ENCODE assay signal across 9 cellular contexts in genomic region chr11:62380821-62381243, GRCh38. TPM values are rescaled to one million over a fixed set of nuclear protein-coding genes. Genes with fewer than 3 reads are reported as not detected.
DNase-seq lines count a peak whose midpoint lies in the region; FAIRE-seq and TF ChIP-seq lines count a peak whose summit lies in the region.
"Not testable (repeated sequence)": the region's sequence is repeated elsewhere in the genome, so short reads cannot be mapped to it uniquely, and the experiment has no call there.
"Had no signal": no experiment of that assay in that cellular context is flagged by ENCODE, and none has a peak within 500 bp of the region (broad histone marks: within the 10 kb centered on the region; RNA-seq: fewer than 3 reads in every experiment).

No MANE protein-coding gene starts in this region.

- not testable (repeated sequence) for H3K9me1 ChIP-seq in endothelial cell of umbilical vein (replicated peaks; ENCODE audit: control insufficient read depth, extremely low read depth, insufficient read depth, low read length)

- not testable (repeated sequence) for H2AFZ ChIP-seq in endothelial cell of umbilical vein (ENCODE audit: low read depth, low read length)

- not testable (repeated sequence) for H3K4me3 Mint-ChIP-seq in CD14-positive monocyte; activated T-helper 1 cell treated with anti-CD3 and anti-CD28 coated beads, Interleukin-12 subunit alpha, Interleukin-12 subunit beta, Interleukin-2, Interleukin-4 antibody, amounts not matched to agents 30 ng/mL and 10 ng/mL and 1 ng/mL, durations not matched to agents 14 hours and 24 hours and 36 hours

- not testable (repeated sequence) for H3K4me3 ChIP-seq in H7 (ENCODE audit: insufficient read depth, low read depth, low read length); SJCRH30; endothelial cell of umbilical vein (replicated peaks in 1 of 3; ENCODE audit: insufficient read depth in 1 of 3, low read depth in 1 of 3, low read length in 3 of 3); liver (ENCODE audit: low read depth in 1 of 3, low read length in 3 of 3)

- WGBS in liver: 5% methylated on average over 12 of the region's 12 CpGs

- H3K9ac ChIP-seq in endothelial cell of umbilical vein (replicated peaks; ENCODE audit: extremely low read depth, insufficient read depth, low read length); liver (ENCODE audit: low read depth in 1 of 2, low read length in 2 of 2): not testable (repeated sequence)

- H3K9me3 ChIP-seq in SJCRH30 (replicated peaks); endothelial cell of umbilical vein (replicated peaks; ENCODE audit: control insufficient read depth, insufficient read depth, low read length); liver (ENCODE audit: control insufficient read depth in 4 of 4, low read length in 3 of 4): not testable (repeated sequence)

- CTCF ChIA-PET in endothelial cell of umbilical vein (lab: Charles Lee): interaction anchor here (1.2 to 1.7 kb wide), 3 partner anchors 12 to 314 kb away, joined by 4 to 5 read pairs (median 4); no protein-coding TSS in a partner anchor

- peak; percentile 87 to 92 for TF ChIP-seq RAD21 in liver (IDR thresholded peaks at IDR 0.05)

- peaks cover 5 to 19% of the 10 kb centered on the region in 2 donors for H3K36me3 Mint-ChIP-seq in CD14-positive monocyte
- H3K36me3 Mint-ChIP-seq in activated T-helper 1 cell treated with anti-CD3 and anti-CD28 coated beads, Interleukin-12 subunit alpha, Interleukin-12 subunit beta, Interleukin-2, Interleukin-4 antibody, amounts not matched to agents 30 ng/mL and 10 ng/mL and 1 ng/mL, durations not matched to agents 14 hours and 24 hours and 36 hours (ENCODE audit: low read depth): not testable (repeated sequence)

- dilution Hi-C loops in endothelial cell of umbilical vein (cut with MboI; ENCODE audit: extremely low pct_ligation_motif_present, low sequenced_read_pairs): not testable (repeated sequence)

- not testable (repeated sequence) for TF ChIP-seq POLR2A in endothelial cell of umbilical vein (IDR thresholded peaks at IDR 0.05; ENCODE audit: low read depth, low read length)

- not testable (repeated sequence) for H3K79me2 ChIP-seq in endothelial cell of umbilical vein (ENCODE audit: control insufficient read depth, insufficient read depth, low read length)

- H4K20me1 ChIP-seq in endothelial cell of umbilical vein (replicated peaks; ENCODE audit: control insufficient read depth, extremely low read depth, insufficient read depth, low read length): not testable (repeated sequence)

- H3K9me3 Mint-ChIP-seq in CD14-positive monocyte; activated T-helper 1 cell treated with anti-CD3 and anti-CD28 coated beads, Interleukin-12 subunit alpha, Interleukin-12 subunit beta, Interleukin-2, Interleukin-4 antibody, amounts not matched to agents 30 ng/mL and 10 ng/mL and 1 ng/mL, durations not matched to agents 14 hours and 24 hours and 36 hours: not testable (repeated sequence)

- H3K27ac ChIP-seq in SJCRH30; endothelial cell of umbilical vein (ENCODE audit: insufficient read depth, low read depth, low read length); liver (ENCODE audit: low read depth in 1 of 2, low read length in 2 of 2): not testable (repeated sequence)

- POLR2A ChIA-PET in endothelial cell of umbilical vein (lab: Charles Lee): not testable (repeated sequence)

- not testable (repeated sequence) for H3K4me1 Mint-ChIP-seq in CD14-positive monocyte
- H3K4me1 Mint-ChIP-seq in activated T-helper 1 cell treated with anti-CD3 and anti-CD28 coated beads, Interleukin-12 subunit alpha, Interleukin-12 subunit beta, Interleukin-2, Interleukin-4 antibody, amounts not matched to agents 30 ng/mL and 10 ng/mL and 1 ng/mL, durations not matched to agents 14 hours and 24 hours and 36 hours (ENCODE audit: low read depth): peaks cover 19% of the 10 kb centered on the region

- H3K27me3 Mint-ChIP-seq in CD14-positive monocyte (ENCODE audit: low read depth in 3 of 3): not testable (repeated sequence)
- H3K27me3 Mint-ChIP-seq in activated T-helper 1 cell treated with anti-CD3 and anti-CD28 coated beads, Interleukin-12 subunit alpha, Interleukin-12 subunit beta, Interleukin-2, Interleukin-4 antibody, amounts not matched to agents 30 ng/mL and 10 ng/mL and 1 ng/mL, durations not matched to agents 14 hours and 24 hours and 36 hours (ENCODE audit: insufficient read depth): peaks cover 13% of the 10 kb centered on the region

- H3K36me3 ChIP-seq in H7 (replicated peaks; ENCODE audit: control insufficient read depth, insufficient read depth, low read length); SJCRH30; endothelial cell of umbilical vein (ENCODE audit: control insufficient read depth in 2 of 2, extremely low read depth in 1 of 2, insufficient read depth in 2 of 2, low read length in 2 of 2); liver (ENCODE audit: control insufficient read depth in 4 of 4, insufficient read depth in 3 of 4, low read depth in 1 of 4, low read length in 3 of 4): not testable (repeated sequence)

- FAIRE-seq in endothelial cell of umbilical vein (lab: Jason Lieb, UNC): peak; percentile 12

- TF ChIP-seq CTCF in CD14-positive monocyte (IDR thresholded peaks at IDR 0.05): peak; percentile 90
- peak; percentile 60 to 62 for TF ChIP-seq CTCF in endothelial cell of umbilical vein (IDR thresholded peaks at IDR 0.05; ENCODE audit: extremely low read depth in 1 of 2, insufficient read depth in 1 of 2, low read depth in 1 of 2, low read length in 2 of 2)
- TF ChIP-seq CTCF in liver (IDR thresholded peaks at IDR 0.05; ENCODE audit: low read depth, low read length, missing input control): peak; percentile 78

- not testable (repeated sequence) for H3K4me1 ChIP-seq in SJCRH30; endothelial cell of umbilical vein (ENCODE audit: control insufficient read depth, extremely low read depth, insufficient read depth, low read length); liver (ENCODE audit: control insufficient read depth in 4 of 4, insufficient read depth in 4 of 4, low read length in 3 of 4)

- not testable (repeated sequence) for H3K27me3 ChIP-seq in H7 (ENCODE audit: control insufficient read depth, insufficient read depth, low read length); SJCRH30; endothelial cell of umbilical vein (ENCODE audit: control insufficient read depth in 2 of 2, insufficient read depth in 2 of 2, low read length in 2 of 2); liver (ENCODE audit: control insufficient read depth in 4 of 4, insufficient read depth in 4 of 4, low read length in 3 of 4)

- BruUV-seq in endothelial cell of umbilical vein (replicated peaks; lab: Mats Ljungman, UMichigan): not testable (repeated sequence)

- DNase-seq in CD14-positive monocyte (ENCODE audit: low spot score): not testable (repeated sequence)
- peak; percentile 48 for DNase-seq in H7
- peak; percentile 49 for DNase-seq in NCI-H2029 (lab: John Stamatoyannopoulos, UW)
- peak; percentile 44 to 85 for DNase-seq in SJCRH30
- peak; percentile 41 for DNase-seq in activated T-helper 1 cell treated with anti-CD3 and anti-CD28 coated beads, Interleukin-12 subunit alpha, Interleukin-12 subunit beta, Interleukin-2, Interleukin-4 antibody, amounts not matched to agents 30 ng/mL and 10 ng/mL and 1 ng/mL, durations not matched to agents 14 hours and 24 hours and 36 hours (ENCODE audit: low spot score)
- DNase-seq in endothelial cell of umbilical vein (ENCODE audit: low read depth, low spot score): peak; percentile 66
- peak; percentile 25 to 41 for DNase-seq in stimulated activated CD4-positive, alpha-beta T cell treated with anti-CD3 and anti-CD28 coated beads, Interleukin-2, amount 100 ng/mL, for 24 hours

- not testable (repeated sequence) for H3K4me2 ChIP-seq in endothelial cell of umbilical vein (ENCODE audit: insufficient read depth, low read length)

- intact Hi-C loops in CD14-positive monocyte (cut with micrococcal nuclease): not testable (repeated sequence)
- intact Hi-C loops in activated T-helper 1 cell treated with anti-CD3 and anti-CD28 coated beads, Interleukin-12 subunit alpha, Interleukin-12 subunit beta, Interleukin-2, Interleukin-4 antibody, amounts not matched to agents 30 ng/mL and 10 ng/mL and 1 ng/mL, durations not matched to agents 14 hours and 24 hours and 36 hours (cut with micrococcal nuclease): loop anchor here (1.0 to 10.0 kb wide), 5 partner anchors 12 to 484 kb away; no protein-coding TSS in a partner anchor
- intact Hi-C loops in endothelial cell of umbilical vein (cut with micrococcal nuclease): loop anchor here (1.0 to 5.0 kb wide), 4 partner anchors 14 to 179 kb away; no protein-coding TSS in a partner anchor

- H3K27ac Mint-ChIP-seq in CD14-positive monocyte: peak overlapping the region in 1 of 7 donors; percentile 38
- not testable (repeated sequence) for H3K27ac Mint-ChIP-seq in activated T-helper 1 cell treated with anti-CD3 and anti-CD28 coated beads, Interleukin-12 subunit alpha, Interleukin-12 subunit beta, Interleukin-2, Interleukin-4 antibody, amounts not matched to agents 30 ng/mL and 10 ng/mL and 1 ng/mL, durations not matched to agents 14 hours and 24 hours and 36 hours

RNA-seq across cellular contexts. Expression of gene SCGB1A1, which starts 38.0 kb away (rescaled TPM):
- polyA plus RNA-seq in CD14-positive monocyte: not detected
- not detected in 2 replicates for total RNA-seq in H7 (2014; rRNA removed; shearing (Covaris generic))
- total RNA-seq in SJCRH30 (2014; rRNA removed; shearing (Covaris generic)): not detected in 2 replicates
- total RNA-seq in activated T-helper 1 cell treated with anti-CD3 and anti-CD28 coated beads, Interleukin-12 subunit alpha, Interleukin-12 subunit beta, Interleukin-2, Interleukin-4 antibody, amounts not matched to agents 30 ng/mL and 10 ng/mL and 1 ng/mL, durations not matched to agents 14 hours and 24 hours and 36 hours: not detected in 2 replicates
- total RNA-seq in endothelial cell of umbilical vein: not detected in 2 replicates
- not detected in 2 replicates for polyA plus RNA-seq in endothelial cell of umbilical vein
- polyA plus RNA-seq in endothelial cell of umbilical vein (2011; cell fraction: cytosol; rRNA removed): not detected in 2 replicates
- polyA plus RNA-seq in endothelial cell of umbilical vein (2011; cell fraction: nucleus; rRNA removed): not detected in 2 replicates
- polyA plus RNA-seq in endothelial cell of umbilical vein (2012): not detected in 2 replicates
- polyA minus RNA-seq in endothelial cell of umbilical vein: not detected in 2 replicates
- not detected for polyA minus RNA-seq in endothelial cell of umbilical vein (2011; cell fraction: cytosol; rRNA and poly(A)+ RNA removed)
- not detected in 2 replicates for polyA minus RNA-seq in endothelial cell of umbilical vein (2011; cell fraction: nucleus; rRNA and poly(A)+ RNA removed)
- not detected for total RNA-seq in liver
- not detected for polyA plus RNA-seq in liver
- total RNA-seq: skeletal muscle tissue had no signal

RNA-seq across cellular contexts. Expression of gene ASRGL1, which starts 43.6 kb away (rescaled TPM):
- 10 to 100 TPM; 50.6 to 57.8 TPM for polyA plus RNA-seq in CD14-positive monocyte
- 46.3 and 56.3 TPM in 2 replicates for total RNA-seq in H7 (2014; rRNA removed; shearing (Covaris generic))
- total RNA-seq in SJCRH30 (2014; rRNA removed; shearing (Covaris generic)): 17.4 and 22.6 TPM in 2 replicates
- 4.8 and 5.7 TPM in 2 replicates for total RNA-seq in activated T-helper 1 cell treated with anti-CD3 and anti-CD28 coated beads, Interleukin-12 subunit alpha, Interleukin-12 subunit beta, Interleukin-2, Interleukin-4 antibody, amounts not matched to agents 30 ng/mL and 10 ng/mL and 1 ng/mL, durations not matched to agents 14 hours and 24 hours and 36 hours
- 30.5 and 33.1 TPM in 2 replicates for total RNA-seq in endothelial cell of umbilical vein
- polyA plus RNA-seq in endothelial cell of umbilical vein: 23.7 and 36.0 TPM in 2 replicates
- polyA plus RNA-seq in endothelial cell of umbilical vein (2011; cell fraction: cytosol; rRNA removed): 27.8 and 34.2 TPM in 2 replicates
- polyA plus RNA-seq in endothelial cell of umbilical vein (2011; cell fraction: nucleus; rRNA removed): 58.3 and 64.8 TPM in 2 replicates
- polyA plus RNA-seq in endothelial cell of umbilical vein (2012): 20.1 and 23.0 TPM in 2 replicates
- 20.9 and 32.0 TPM in 2 replicates for polyA minus RNA-seq in endothelial cell of umbilical vein
- 5.8 TPM for polyA minus RNA-seq in endothelial cell of umbilical vein (2011; cell fraction: cytosol; rRNA and poly(A)+ RNA removed)
- polyA minus RNA-seq in endothelial cell of umbilical vein (2011; cell fraction: nucleus; rRNA and poly(A)+ RNA removed): 19.4 and 20.7 TPM in 2 replicates
- total RNA-seq in liver: 10 to 100 TPM in 1 of 2 donors, 1 to 10 TPM in 1; 3.7 to 15.2 TPM
- 10 to 100 TPM in 1 of 2 donors, 1 to 10 TPM in 1; 4.4 to 11.9 TPM for polyA plus RNA-seq in liver
